9 cellular contexts compared by ENCODE assay signal in the genomic region with DNA sequence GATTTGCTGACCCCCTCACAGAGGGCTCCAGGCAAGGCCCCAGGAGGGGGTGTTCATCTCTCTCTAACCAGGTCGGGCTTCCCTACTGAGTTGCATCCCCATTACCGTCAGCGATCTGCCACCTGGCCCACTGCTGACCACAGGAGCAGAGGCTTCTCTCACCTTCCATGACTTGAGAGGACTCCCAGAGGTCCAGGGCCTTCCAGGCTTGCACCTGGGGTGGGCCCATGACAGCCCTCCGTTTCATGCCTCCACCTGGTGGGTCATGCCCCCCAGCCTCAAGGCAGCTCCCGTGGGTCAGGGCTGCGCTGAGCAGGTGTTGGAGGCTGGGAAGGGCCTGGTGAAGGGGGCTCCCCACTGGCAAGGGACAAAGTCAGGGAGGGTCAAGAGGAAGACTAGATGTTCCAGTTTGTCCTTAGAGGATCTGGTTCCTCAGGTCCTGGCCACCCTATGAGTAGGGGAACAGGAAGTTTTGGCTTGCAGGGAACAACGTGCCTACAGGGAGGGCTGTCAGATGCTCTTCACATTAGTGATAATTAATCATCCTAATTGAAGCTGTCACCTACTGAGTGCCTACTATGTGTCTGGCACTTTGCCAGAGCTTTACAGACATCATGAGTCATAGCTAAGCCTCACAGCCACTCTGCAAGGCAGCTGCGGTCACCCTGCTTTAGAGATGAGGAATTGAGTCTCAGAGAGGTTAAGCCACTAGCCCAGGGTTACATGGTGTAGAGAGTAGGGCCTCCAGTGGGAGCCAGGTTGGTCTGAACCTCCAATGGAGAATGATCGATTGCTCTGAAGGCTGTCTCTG. TPM values are rescaled to one million over a fixed set of nuclear protein-coding genes. Genes with fewer than 3 reads are reported as not detected.
DNase-seq lines count a peak whose midpoint lies in the region; ATAC-seq, FAIRE-seq and TF ChIP-seq lines count a peak whose summit lies in the region.
"Had no signal": no experiment of that assay in that cellular context is flagged by ENCODE, and none has a peak within 500 bp of the region (broad histone marks: within the 10 kb centered on the region; RNA-seq: fewer than 3 reads in every experiment).

No MANE protein-coding gene starts in this region.

- POLR2A ChIA-PET in HEK293T (lab: Yijun Ruan, JAX), result no interaction called here
- POLR2A ChIA-PET in HepG2 (lab: Yijun Ruan, JAX), result interaction anchor here (0.6 to 12.0 kb wide), 4 partner anchors 12 to 99 kb away, joined by 3 to 211 read pairs (median 4); a partner anchor contains a TSS

- no peak overlapping the region for H3K27ac ChIP-seq in HepG2 (ENCODE audit: extremely low read length, insufficient read depth, low read length)
- H3K27ac ChIP-seq: ovary had no signal

- DNase-seq in GM12892 (ENCODE audit: insufficient read length) (no peak), HEK293T (ENCODE audit: extremely low spot score) (no peak), RPMI7951 (ENCODE audit: low read depth) (peak; percentile 77), HepG2 (ENCODE audit: low spot score) (no peak), cortex of kidney (lab: John Stamatoyannopoulos, UW) (no peak), Ammon's horn (ENCODE audit: low spot score) (no peak)
- DNase-seq in central memory CD4-positive, alpha-beta T cell, result no peak
- DNase-seq: NCI-H2171 had no signal

- intact Hi-C loops in HepG2 (cut with micrococcal nuclease; ENCODE audit: unreplicated experiment), result no loop called here

- H3K9ac ChIP-seq in HepG2 (ENCODE audit: insufficient read depth, low read depth, low read length), result no peak overlapping the region

- TF ChIP-seq CTCF in HepG2 (CRISPR knock-in tag; IDR thresholded peaks at IDR 0.05), result no peak

- no peaks in the 10 kb centered on the region for H4K20me1 ChIP-seq in HepG2 (ENCODE audit: insufficient read depth, low read length)

- ATAC-seq in HepG2, result peak; percentile 21

- in situ Hi-C loops in HepG2 (cut with HindIII; ENCODE audit: extremely low pct_ligation_motif_present, low pct_unique_long_range_greater_than_20kb), result no loop called here

- H3K4me2 ChIP-seq in HepG2 (ENCODE audit: low read depth, low read length), result peak overlapping the region; percentile 10

- H3K27me3 ChIP-seq in HepG2 (ENCODE audit: control insufficient read depth in 1 of 2, insufficient read depth in 2 of 2, low read length in 2 of 2), result no peaks in the 10 kb centered on the region; a peak in 1 of 5 replicates
- H3K27me3 ChIP-seq: ovary had no signal

- FAIRE-seq in GM12892 (lab: Jason Lieb, UNC) (peak; percentile 24), HepG2 (lab: Jason Lieb, UNC) (no peak)

- no peak for TF ChIP-seq RAD21 in HepG2 (CRISPR knock-in tag; IDR thresholded peaks at IDR 0.05)

- H3K4me3 ChIP-seq in HepG2 (replicated peaks in 1 of 3; ENCODE audit: insufficient read depth in 1 of 3, low read depth in 2 of 3, low read length in 3 of 3), result no peak overlapping the region
- H3K4me3 ChIP-seq: ovary had no signal

- BruUV-seq in HepG2 (replicated peaks; lab: Mats Ljungman, UMichigan), result no TSS peak

- WGBS in HepG2 (ENCODE audit: low lambda C conversion rate), result 34% methylated on average over 9 of the region's 9 CpGs

- H2AFZ ChIP-seq in HepG2 (ENCODE audit: low read length), result peak overlapping the region; percentile 10

- H3K36me3 ChIP-seq in HepG2 (replicated peaks in 1 of 2; ENCODE audit: control insufficient read depth in 1 of 2, insufficient read depth in 2 of 2, low read length in 2 of 2), result no peaks in the 10 kb centered on the region
- H3K36me3 ChIP-seq: ovary had no signal

- CTCF ChIA-PET in HEK293T (lab: Yijun Ruan, JAX), result interaction anchor here (0.5 kb wide), 1 partner anchor 94 kb away, joined by 3 read pairs; no protein-coding TSS in a partner anchor
- CTCF ChIA-PET in HepG2 (lab: Yijun Ruan, JAX; ENCODE audit: low intra/inter-chr PET ratio, low total read pairs), result no interaction called here

- no peaks in the 10 kb centered on the region for H3K79me2 ChIP-seq in HepG2 (ENCODE audit: insufficient read depth, low read length)

- H3K4me1 ChIP-seq in HepG2 (ENCODE audit: insufficient read depth, low read length), result peaks cover 47% of the 10 kb centered on the region

- no peak for TF ChIP-seq EP300 in HepG2 (IDR thresholded peaks at IDR 0.05; ENCODE audit: low read depth in 2 of 2, low read length in 2 of 2)
- no peak for TF ChIP-seq EP300 in HepG2 (CRISPR knock-in tag; IDR thresholded peaks at IDR 0.05; ENCODE audit: borderline replicate concordance)

- TF ChIP-seq POLR2A in GM12892 (IDR thresholded peaks at IDR 0.05; ENCODE audit: low read depth, low read length) (no peak), HepG2 (IDR thresholded peaks at IDR 0.05; ENCODE audit: insufficient read depth in 1 of 2, low read depth in 2 of 2, low read length in 2 of 2) (no peak)

- H3K9me3 ChIP-seq in HepG2 (ENCODE audit: low read length), result no peaks in the 10 kb centered on the region
- H3K9me3 ChIP-seq: ovary had no signal

TF ChIP-seq in HEK293T, 16 proteins besides CTCF, POLR2A, EP300 and RAD21:
- TF ChIP-seq, protein P1, sequence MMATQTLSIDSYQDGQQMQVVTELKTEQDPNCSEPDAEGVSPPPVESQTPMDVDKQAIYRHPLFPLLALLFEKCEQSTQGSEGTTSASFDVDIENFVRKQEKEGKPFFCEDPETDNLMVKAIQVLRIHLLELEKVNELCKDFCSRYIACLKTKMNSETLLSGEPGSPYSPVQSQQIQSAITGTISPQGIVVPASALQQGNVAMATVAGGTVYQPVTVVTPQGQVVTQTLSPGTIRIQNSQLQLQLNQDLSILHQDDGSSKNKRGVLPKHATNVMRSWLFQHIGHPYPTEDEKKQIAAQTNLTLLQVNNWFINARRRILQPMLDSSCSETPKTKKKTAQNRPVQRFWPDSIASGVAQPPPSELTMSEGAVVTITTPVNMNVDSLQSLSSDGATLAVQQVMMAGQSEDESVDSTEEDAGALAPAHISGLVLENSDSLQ (IDR thresholded peaks at IDR 0.05), result peak; percentile 85
- no peak for TF ChIP-seq TARDBP (IDR thresholded peaks at IDR 0.05)

TF ChIP-seq in HepG2, 621 proteins besides CTCF, POLR2A, EP300 and RAD21 (continues in another document):
- peak; percentile 83 for TF ChIP-seq FOSL2 (CRISPR knock-in tag; IDR thresholded peaks at IDR 0.05)
- TF ChIP-seq MXD4 (CRISPR knock-in tag; IDR thresholded peaks at IDR 0.05), result no peak
- TF ChIP-seq, protein P2, sequence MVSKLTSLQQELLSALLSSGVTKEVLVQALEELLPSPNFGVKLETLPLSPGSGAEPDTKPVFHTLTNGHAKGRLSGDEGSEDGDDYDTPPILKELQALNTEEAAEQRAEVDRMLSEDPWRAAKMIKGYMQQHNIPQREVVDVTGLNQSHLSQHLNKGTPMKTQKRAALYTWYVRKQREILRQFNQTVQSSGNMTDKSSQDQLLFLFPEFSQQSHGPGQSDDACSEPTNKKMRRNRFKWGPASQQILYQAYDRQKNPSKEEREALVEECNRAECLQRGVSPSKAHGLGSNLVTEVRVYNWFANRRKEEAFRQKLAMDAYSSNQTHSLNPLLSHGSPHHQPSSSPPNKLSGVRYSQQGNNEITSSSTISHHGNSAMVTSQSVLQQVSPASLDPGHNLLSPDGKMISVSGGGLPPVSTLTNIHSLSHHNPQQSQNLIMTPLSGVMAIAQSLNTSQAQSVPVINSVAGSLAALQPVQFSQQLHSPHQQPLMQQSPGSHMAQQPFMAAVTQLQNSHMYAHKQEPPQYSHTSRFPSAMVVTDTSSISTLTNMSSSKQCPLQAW (CRISPR knock-in tag; IDR thresholded peaks at IDR 0.05), result peak; percentile 15; the same call in 1 of the 2 replicates
- TF ChIP-seq FOXC1 (CRISPR knock-in tag; IDR thresholded peaks at IDR 0.05; ENCODE audit: borderline replicate concordance), result 0 out of 2 replicates have a peak, but pooled peaks have one; percentile 17
- TF ChIP-seq, protein P3, sequence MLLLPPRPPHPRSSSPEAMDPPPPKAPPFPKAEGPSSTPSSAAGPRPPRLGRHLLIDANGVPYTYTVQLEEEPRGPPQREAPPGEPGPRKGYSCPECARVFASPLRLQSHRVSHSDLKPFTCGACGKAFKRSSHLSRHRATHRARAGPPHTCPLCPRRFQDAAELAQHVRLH (CRISPR knock-in tag; IDR thresholded peaks at IDR 0.05; ENCODE audit: borderline replicate concordance, low read depth), result no peak
- TF ChIP-seq ZNF501 (CRISPR knock-in tag; IDR thresholded peaks at IDR 0.05), result 0 out of 2 replicates have a peak, but pooled peaks have one; percentile 23

RNA-seq across cellular contexts. Expression of a gene that starts 13.8 kb away (rescaled TPM):
- polyA plus RNA-seq in GM12892 (2012; ENCODE audit: missing spikeins), result 229 TPM
- total RNA-seq in RPMI7951 (2014; rRNA removed; shearing (Covaris generic)), result 85.4 and 97.9 TPM in 2 replicates
- total RNA-seq in HepG2 (2016; rRNA removed; fragmentation: Illumina TruSeq; extraction: Trizol), result 232 and 319 TPM in 2 replicates
- total RNA-seq in HepG2 (2016; cell fraction: cytosol; rRNA removed; fragmentation: Illumina TruSeq; extraction: Trizol; ENCODE audit: low read depth), result 103 and 116 TPM in 2 replicates
- total RNA-seq in HepG2 (2016; cell fraction: insoluble cytoplasmic fraction; rRNA removed; fragmentation: Illumina TruSeq; extraction: Trizol), result 208 and 321 TPM in 2 replicates
- 196 and 209 TPM in 2 replicates for total RNA-seq in HepG2 (2016; cell fraction: membrane; rRNA removed; fragmentation: Illumina TruSeq; extraction: Trizol)
- 367 and 382 TPM in 2 replicates for total RNA-seq in HepG2 (2016; cell fraction: nucleus; rRNA removed; fragmentation: Illumina TruSeq; extraction: Trizol)
- polyA plus RNA-seq in HepG2 (2011; rRNA removed), result 173 and 197 TPM in 2 replicates
- polyA plus RNA-seq in HepG2 (2011; cell fraction: cytosol; rRNA removed), result 81.6 and 128 TPM in 2 replicates
- polyA plus RNA-seq in HepG2 (2011; cell fraction: nucleus; rRNA removed), result 363 and 589 TPM in 2 replicates
- polyA plus RNA-seq in HepG2 (2012), result 58.7 and 87.8 TPM in 2 replicates
- polyA plus RNA-seq in HepG2 (2016; cell fraction: cytosol; fragmentation: Illumina TruSeq; extraction: Trizol; ENCODE audit: low read depth), result 21.2 and 21.7 TPM in 2 replicates
- 160 and 187 TPM in 2 replicates for polyA plus RNA-seq in HepG2 (2016; cell fraction: insoluble cytoplasmic fraction; fragmentation: Illumina TruSeq; extraction: Trizol; ENCODE audit: low read depth)
- polyA plus RNA-seq in HepG2 (2016; cell fraction: membrane; fragmentation: Illumina TruSeq; extraction: Trizol; ENCODE audit: low read depth), result 41.5 and 42.6 TPM in 2 replicates
- 546 and 548 TPM in 2 replicates for polyA plus RNA-seq in HepG2 (2016; cell fraction: nucleus; fragmentation: Illumina TruSeq; extraction: Trizol; ENCODE audit: insufficient read depth, low read depth)
- 421 and 666 TPM in 2 replicates for polyA minus RNA-seq in HepG2 (2011; rRNA and poly(A)+ RNA removed; ENCODE audit: low replicate concordance)
- polyA minus RNA-seq in HepG2 (2011; cell fraction: cytosol; rRNA and poly(A)+ RNA removed), result 80.5 and 103 TPM in 2 replicates
- 421 and 559 TPM in 2 replicates for polyA minus RNA-seq in HepG2 (2011; cell fraction: nucleus; rRNA and poly(A)+ RNA removed)
